In the genomic region with DNA sequence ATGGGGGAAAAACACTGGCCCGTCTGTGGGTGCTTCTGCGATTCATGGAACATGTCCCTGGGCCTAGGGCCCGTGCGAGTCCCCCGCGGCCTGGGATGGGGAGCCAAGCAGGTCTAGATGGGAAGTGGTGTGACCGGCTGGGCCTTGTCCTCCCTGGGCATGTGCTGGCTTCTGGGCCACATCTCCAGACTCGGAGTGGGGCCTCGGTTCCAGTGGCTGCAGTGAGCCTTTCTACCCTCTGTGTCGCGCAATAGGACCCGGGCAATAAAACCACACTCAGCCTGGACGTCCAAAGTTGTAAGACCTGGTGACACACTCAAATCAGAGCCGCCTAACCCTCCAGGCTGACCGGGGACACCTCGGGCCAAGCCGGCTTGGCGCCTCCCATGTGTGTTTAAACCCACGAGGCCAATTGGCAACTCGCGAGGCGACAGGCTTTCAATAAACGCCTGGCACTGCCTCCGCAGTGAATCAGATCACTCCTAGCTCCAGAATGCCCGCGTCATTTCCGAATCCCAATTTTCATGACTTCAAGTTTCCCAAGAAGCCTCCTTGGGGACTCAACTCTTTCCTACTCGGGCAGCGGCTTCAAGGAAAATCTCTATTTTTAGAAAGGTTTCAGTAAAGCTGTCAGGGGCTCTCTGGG, we compare ENCODE assay signal across 9 cellular contexts. TPM values are rescaled to one million over a fixed set of nuclear protein-coding genes. Genes with fewer than 3 reads are reported as not detected.
A peak's percentile ranks its signal among the peaks of the same experiment; 100 is the strongest.
DNase-seq lines count a peak whose midpoint lies in the region; ATAC-seq and TF ChIP-seq lines count a peak whose summit lies in the region.
"Had no signal": no experiment of that assay in that cellular context is flagged by ENCODE, and none has a peak within 500 bp of the region (broad histone marks: within the 10 kb centered on the region; RNA-seq: fewer than 3 reads in every experiment).

No MANE protein-coding gene starts in this region.

- no peaks in the 10 kb centered on the region for H3K9me3 ChIP-seq in heart right ventricle
- H3K9me3 ChIP-seq in parathyroid adenoma (ENCODE audit: control insufficient read depth, low read length) = no peaks in the 10 kb centered on the region
- H3K9me3 ChIP-seq in BE2C = 0 out of 2 replicates have a peak, but pooled peaks cover 2% of the 10 kb centered on the region

- POLR2A ChIA-PET in activated CD4-positive, alpha-beta memory T cell treated with anti-CD3 and anti-CD28 coated beads, Interleukin-2, amount 10 ng/mL, durations not matched to agents 7 days and 5 days (lab: Charles Lee) = interaction anchor here (1.3 to 34.9 kb wide), 10 partner anchors 12 to 304 kb away, joined by 3 to 3221 read pairs (median 9); partner anchors contain the start of genes AP1M1 and KLF2

- peak; percentile 60 to 79 (median 68) for ATAC-seq in heart right ventricle

- H3K27me3 ChIP-seq in heart right ventricle (no peaks in the 10 kb centered on the region), parathyroid adenoma (ENCODE audit: control insufficient read depth, insufficient read depth, low read length) (no peaks in the 10 kb centered on the region), BE2C (no peaks in the 10 kb centered on the region)

- H3K27me3 Mint-ChIP-seq in activated CD4-positive, alpha-beta memory T cell treated with anti-CD3 and anti-CD28 coated beads, Interleukin-2, amount 10 ng/mL, durations not matched to agents 7 days and 5 days = no peaks in the 10 kb centered on the region

- no peaks in the 10 kb centered on the region for H3K9me3 Mint-ChIP-seq in activated CD4-positive, alpha-beta memory T cell treated with anti-CD3 and anti-CD28 coated beads, Interleukin-2, amount 10 ng/mL, durations not matched to agents 7 days and 5 days

- peak overlapping the region in 2 of 10 donors; percentile 1 to 22 for H3K4me3 ChIP-seq in heart right ventricle
- no peak overlapping the region for H3K4me3 ChIP-seq in parathyroid adenoma (ENCODE audit: low read depth, low read length)
- no peak overlapping the region for H3K4me3 ChIP-seq in BE2C (ENCODE audit: low read depth, low read length)

- no peak overlapping the region for H3K9ac ChIP-seq in parathyroid adenoma

- TF ChIP-seq CTCF in heart right ventricle (IDR thresholded peaks at IDR 0.05) (no peak), parathyroid adenoma (IDR thresholded peaks at IDR 0.05) (no peak), BE2C (IDR thresholded peaks at IDR 0.05; ENCODE audit: low read depth, low read length) (no peak), GM10266 (IDR thresholded peaks at IDR 0.05; ENCODE audit: control insufficient read depth, insufficient read depth, low read depth, missing control alignments) (no peak)

- peaks cover 56% of the 10 kb centered on the region for H3K36me3 Mint-ChIP-seq in activated CD4-positive, alpha-beta memory T cell treated with anti-CD3 and anti-CD28 coated beads, Interleukin-2, amount 10 ng/mL, durations not matched to agents 7 days and 5 days (ENCODE audit: low read depth)

- peak overlapping the region; percentile 72 to 96 (median 90) for H3K27ac ChIP-seq in heart right ventricle
- peak overlapping the region; percentile 77 for H3K27ac ChIP-seq in parathyroid adenoma

- H3K4me3 Mint-ChIP-seq in activated CD4-positive, alpha-beta memory T cell treated with anti-CD3 and anti-CD28 coated beads, Interleukin-2, amount 10 ng/mL, durations not matched to agents 7 days and 5 days = no peak overlapping the region

- CTCF ChIA-PET in activated CD4-positive, alpha-beta memory T cell treated with anti-CD3 and anti-CD28 coated beads, Interleukin-2, amount 10 ng/mL, durations not matched to agents 7 days and 5 days (lab: Charles Lee) = interaction anchor here (0.7 to 5.2 kb wide), 25 partner anchors 9 to 197 kb away, joined by 3 to 121 read pairs (median 6); partner anchors contain the start of genes AP1M1, FAM32A and KLF2

- peaks cover 54% of the 10 kb centered on the region for H3K4me1 Mint-ChIP-seq in activated CD4-positive, alpha-beta memory T cell treated with anti-CD3 and anti-CD28 coated beads, Interleukin-2, amount 10 ng/mL, durations not matched to agents 7 days and 5 days

- peak overlapping the region; percentile 82 for H3K27ac Mint-ChIP-seq in activated CD4-positive, alpha-beta memory T cell treated with anti-CD3 and anti-CD28 coated beads, Interleukin-2, amount 10 ng/mL, durations not matched to agents 7 days and 5 days

- peaks cover 10% of the 10 kb centered on the region for H3K79me2 ChIP-seq in parathyroid adenoma

- intact Hi-C loops in heart right ventricle (cut with DNase I) = loop anchor here (2.0 to 10.0 kb wide), 9 partner anchors 27 to 135 kb away; partner anchors contain the start of gene KLF2 (in 1 of the 10)

- WGBS in heart right ventricle, 2 donors = 35 to 41% methylated on average over 29 of the region's 29 CpGs

- no peak overlapping the region for H2AFZ ChIP-seq in parathyroid adenoma

- H3K4me2 ChIP-seq in parathyroid adenoma (ENCODE audit: low read length) = no peak overlapping the region

- H3K4me1 ChIP-seq in heart right ventricle (peaks cover 28 to 65% (median 49%) of the 10 kb centered on the region in 9 donors), parathyroid adenoma (peaks cover 2% of the 10 kb centered on the region), BE2C (no peaks in the 10 kb centered on the region)

- DNase-seq in AG08396 (ENCODE audit: low spot score) = peak; percentile 61
- no peak for DNase-seq in activated CD4-positive, alpha-beta memory T cell treated with anti-CD3 and anti-CD28 coated beads, Interleukin-2, amount 10 ng/mL, durations not matched to agents 7 days and 5 days
- DNase-seq in heart right ventricle = peak; percentile 83 to 93
- no peak for DNase-seq in CD1c-positive myeloid dendritic cell (ENCODE audit: extremely low spot score)
- no peak for DNase-seq in BE2C
- no peak for DNase-seq in GM10266 (ENCODE audit: extremely low spot score)
- DNase-seq in NOMO-1 (lab: John Stamatoyannopoulos, UW; ENCODE audit: unreplicated experiment in 2 of 2) = no peak
- DNase-seq: NCI-H1417 treated with DMSO at 0.1 percent for 48 hours had no signal

- H3K36me3 ChIP-seq in heart right ventricle (peaks cover 0 to 48% (median 15%) of the 10 kb centered on the region in 9 donors), parathyroid adenoma (ENCODE audit: control insufficient read depth, insufficient read depth, low read length) (no peaks in the 10 kb centered on the region), BE2C (peaks cover 47% of the 10 kb centered on the region)

RNA-seq across cellular contexts. Expression of gene KLF2, which starts 57.3 kb away (rescaled TPM):
- total RNA-seq in activated CD4-positive, alpha-beta memory T cell treated with anti-CD3 and anti-CD28 coated beads, Interleukin-2, amount 10 ng/mL, durations not matched to agents 7 days and 5 days = 100 to 1,000 TPM; 410 to 423 TPM
- total RNA-seq in heart right ventricle = 10 to 100 TPM; 25.5 to 76.2 (median 50.4) TPM
- 10 to 100 TPM; 22.4 to 73.5 TPM for polyA plus RNA-seq in heart right ventricle
- 11.1 TPM for polyA plus RNA-seq in BE2C (2012; ENCODE audit: insufficient read depth, insufficient read length, low read depth)

Comparison
In these comparisons a context has a peak if more than half of its experiments do, and no peak if none do; other contexts are left out.
1. DNase-seq: peak in AG08396 (single experiment) and heart right ventricle (2 of 2); none in activated CD4-positive, alpha-beta memory T cell treated with anti-CD3 and anti-CD28 coated beads, Interleukin-2, amount 10 ng/mL, durations not matched to agents 7 days and 5 days (single experiment), CD1c-positive myeloid dendritic cell (single experiment), BE2C (single experiment), GM10266 (single experiment) and NOMO-1 (0 of 2).
2. RNA of gene KLF2, which starts 57.3 kb away (total RNA-seq): 410 to 423 TPM in activated CD4-positive, alpha-beta memory T cell treated with anti-CD3 and anti-CD28 coated beads, Interleukin-2, amount 10 ng/mL, durations not matched to agents 7 days and 5 days; 25.5 to 76.2 TPM in heart right ventricle; every median in the first group is over 4 times any median in the second.